In the genomic region with DNA sequence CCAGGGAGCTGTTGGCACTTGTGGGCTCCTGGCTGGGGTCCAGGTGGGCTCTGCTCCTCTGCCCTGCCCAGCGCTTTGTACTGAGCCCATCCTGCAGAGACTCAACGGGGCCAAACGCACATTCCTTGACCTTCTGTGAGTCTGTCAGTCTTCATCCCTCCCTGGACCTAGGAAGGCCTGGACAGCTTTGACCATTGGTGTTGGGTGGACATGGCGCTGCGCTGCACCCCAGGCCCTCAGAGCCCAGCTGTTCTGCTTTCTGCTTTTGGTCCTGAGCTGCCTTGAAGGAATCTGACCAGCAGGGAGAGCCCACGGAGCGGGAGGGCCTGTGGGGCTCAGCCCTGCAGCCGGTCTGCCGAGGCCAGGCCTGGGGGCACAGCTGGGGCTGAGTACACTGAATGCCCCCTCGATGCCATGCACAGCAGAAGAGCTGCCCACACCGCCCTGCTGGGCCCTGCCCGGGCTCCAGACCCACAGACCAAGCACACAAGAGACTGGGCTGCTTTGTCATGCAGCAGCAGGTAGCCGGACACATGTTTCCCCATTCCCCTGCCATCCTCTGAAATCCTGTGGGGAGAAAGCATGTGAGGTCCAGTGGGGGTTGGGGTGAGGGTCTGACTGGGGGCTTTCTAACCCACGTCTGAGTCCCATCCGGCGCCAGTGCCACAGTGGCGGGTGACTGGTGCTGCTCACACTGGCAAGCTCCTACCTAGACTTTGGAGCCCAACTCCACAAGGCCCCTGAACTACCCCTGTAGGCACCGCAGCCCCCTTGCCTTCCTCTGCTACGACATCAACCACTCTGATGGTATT, we compare ENCODE assay signal across 1 cellular context.
TF ChIP-seq lines count a peak whose summit lies in the region.

No MANE protein-coding gene starts in this region.

TF ChIP-seq in liver, 16 proteins besides CTCF, POLR2A, EP300 and RAD21 (continued from another document):
- TF ChIP-seq, protein P1, sequence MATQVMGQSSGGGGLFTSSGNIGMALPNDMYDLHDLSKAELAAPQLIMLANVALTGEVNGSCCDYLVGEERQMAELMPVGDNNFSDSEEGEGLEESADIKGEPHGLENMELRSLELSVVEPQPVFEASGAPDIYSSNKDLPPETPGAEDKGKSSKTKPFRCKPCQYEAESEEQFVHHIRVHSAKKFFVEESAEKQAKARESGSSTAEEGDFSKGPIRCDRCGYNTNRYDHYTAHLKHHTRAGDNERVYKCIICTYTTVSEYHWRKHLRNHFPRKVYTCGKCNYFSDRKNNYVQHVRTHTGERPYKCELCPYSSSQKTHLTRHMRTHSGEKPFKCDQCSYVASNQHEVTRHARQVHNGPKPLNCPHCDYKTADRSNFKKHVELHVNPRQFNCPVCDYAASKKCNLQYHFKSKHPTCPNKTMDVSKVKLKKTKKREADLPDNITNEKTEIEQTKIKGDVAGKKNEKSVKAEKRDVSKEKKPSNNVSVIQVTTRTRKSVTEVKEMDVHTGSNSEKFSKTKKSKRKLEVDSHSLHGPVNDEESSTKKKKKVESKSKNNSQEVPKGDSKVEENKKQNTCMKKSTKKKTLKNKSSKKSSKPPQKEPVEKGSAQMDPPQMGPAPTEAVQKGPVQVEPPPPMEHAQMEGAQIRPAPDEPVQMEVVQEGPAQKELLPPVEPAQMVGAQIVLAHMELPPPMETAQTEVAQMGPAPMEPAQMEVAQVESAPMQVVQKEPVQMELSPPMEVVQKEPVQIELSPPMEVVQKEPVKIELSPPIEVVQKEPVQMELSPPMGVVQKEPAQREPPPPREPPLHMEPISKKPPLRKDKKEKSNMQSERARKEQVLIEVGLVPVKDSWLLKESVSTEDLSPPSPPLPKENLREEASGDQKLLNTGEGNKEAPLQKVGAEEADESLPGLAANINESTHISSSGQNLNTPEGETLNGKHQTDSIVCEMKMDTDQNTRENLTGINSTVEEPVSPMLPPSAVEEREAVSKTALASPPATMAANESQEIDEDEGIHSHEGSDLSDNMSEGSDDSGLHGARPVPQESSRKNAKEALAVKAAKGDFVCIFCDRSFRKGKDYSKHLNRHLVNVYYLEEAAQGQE (IDR thresholded peaks at IDR 0.05), result no peak
